In genomic region chr17:81393684-81394376, GRCh38 we compare ENCODE assay signal across 8 cellular contexts. TPM values are rescaled to one million over a fixed set of nuclear protein-coding genes. Genes with fewer than 3 reads are reported as not detected.
DNase-seq lines count a peak whose midpoint lies in the region; ATAC-seq and TF ChIP-seq lines count a peak whose summit lies in the region.

No MANE protein-coding gene starts in this region.

- H3K4me2 ChIP-seq in neural progenitor cell: peak overlapping the region; percentile 97

- TF ChIP-seq CTCF in neural progenitor cell (IDR thresholded peaks at IDR 0.05) (peak; percentile 40), thoracic aorta (IDR thresholded peaks at IDR 0.05) (no peak)

- no peaks in the 10 kb centered on the region for H3K9me3 ChIP-seq in HUES6 (ENCODE audit: control insufficient read depth, insufficient read depth, low read depth, low read length)
- no peaks in the 10 kb centered on the region for H3K9me3 ChIP-seq in neural progenitor cell (ENCODE audit: low read depth)
- H3K9me3 ChIP-seq in thoracic aorta: no peaks in the 10 kb centered on the region

- H3K27ac Mint-ChIP-seq in activated naive CD8-positive, alpha-beta T cell: no peak overlapping the region
- H3K27ac Mint-ChIP-seq in neural progenitor cell: peak overlapping the region; percentile 98

- H3K36me3 ChIP-seq in HUES6 (ENCODE audit: control insufficient read depth, insufficient read depth, low read length) (peaks cover 3% of the 10 kb centered on the region; the same call in 1 of the 2 replicates), neural progenitor cell (no peaks in the 10 kb centered on the region), thoracic aorta (no peaks in the 10 kb centered on the region)

- H3K36me3 Mint-ChIP-seq in activated naive CD8-positive, alpha-beta T cell: no peaks in the 10 kb centered on the region
- peaks cover 3% of the 10 kb centered on the region for H3K36me3 Mint-ChIP-seq in neural progenitor cell

- H3K9me3 Mint-ChIP-seq in activated naive CD8-positive, alpha-beta T cell (ENCODE audit: low read depth): no peaks in the 10 kb centered on the region
- peaks cover under 1% of the 10 kb centered on the region for H3K9me3 Mint-ChIP-seq in neural progenitor cell

- ATAC-seq in thoracic aorta (ENCODE audit: insufficient number of reproducible peaks, low FRiP score, low read depth): peak; percentile 51
- no peak for ATAC-seq in GM19328 (IDR thresholded peaks at IDR 0.05; ENCODE audit: unreplicated experiment)

- peaks cover 22% of the 10 kb centered on the region for H3K27me3 Mint-ChIP-seq in activated naive CD8-positive, alpha-beta T cell
- H3K27me3 Mint-ChIP-seq in neural progenitor cell (ENCODE audit: insufficient read depth, low read depth): peaks cover 7% of the 10 kb centered on the region

- H2AFZ ChIP-seq in neural progenitor cell (replicated peaks): no peak overlapping the region

- peaks cover 22% of the 10 kb centered on the region for H3K4me1 Mint-ChIP-seq in activated naive CD8-positive, alpha-beta T cell (ENCODE audit: low read depth)
- peaks cover 42% of the 10 kb centered on the region for H3K4me1 Mint-ChIP-seq in neural progenitor cell

- peaks cover 77% of the 10 kb centered on the region for H4K20me1 ChIP-seq in neural progenitor cell (ENCODE audit: low read depth)

- H3K79me2 ChIP-seq in neural progenitor cell (ENCODE audit: low read depth): peaks cover 86% of the 10 kb centered on the region

- H3K27ac ChIP-seq in HUES6 (ENCODE audit: low read depth, low read length) (peak overlapping the region; percentile 39; the same call in 1 of the 2 replicates), neural progenitor cell (peak overlapping the region; percentile 99), thoracic aorta (peak overlapping the region; percentile 93 to 96)

- H3K4me1 ChIP-seq in HUES6 (ENCODE audit: control insufficient read depth, insufficient read depth, low read length) (peaks cover 40% of the 10 kb centered on the region), neural progenitor cell (peaks cover 45% of the 10 kb centered on the region), thoracic aorta (ENCODE audit: control insufficient read depth in 1 of 2, low read depth in 2 of 2) (peaks cover 17 to 39% of the 10 kb centered on the region in 2 donors)

- peak; percentile 100 for DNase-seq in DMS 273 (lab: John Stamatoyannopoulos, UW; ENCODE audit: unreplicated experiment)
- peak; percentile 93 for DNase-seq in NOMO-1 treated with dmso at 0.1 percent for 144 hours (lab: John Stamatoyannopoulos, UW; ENCODE audit: unreplicated experiment)
- DNase-seq in glomerular visceral epithelial cell (ENCODE audit: extremely low spot score): peak; percentile 100
- DNase-seq in neural progenitor cell (ENCODE audit: low spot score): peak; percentile 100
- DNase-seq in thoracic aorta (ENCODE audit: low spot score): peak; percentile 100

- H3K27me3 ChIP-seq in HUES6 (ENCODE audit: control insufficient read depth, insufficient read depth, low read length): peaks cover 57% of the 10 kb centered on the region
- H3K27me3 ChIP-seq in neural progenitor cell: peaks cover 35% of the 10 kb centered on the region
- H3K27me3 ChIP-seq in thoracic aorta (replicated peaks; ENCODE audit: insufficient read depth): no peaks in the 10 kb centered on the region

- H3F3A ChIP-seq in neural progenitor cell (ENCODE audit: low read depth): peaks cover 62% of the 10 kb centered on the region

- H3K4me3 Mint-ChIP-seq in activated naive CD8-positive, alpha-beta T cell: peak overlapping the region; percentile 52
- H3K4me3 Mint-ChIP-seq in neural progenitor cell: peak overlapping the region; percentile 97

- H3K4me3 ChIP-seq in HUES6 (ENCODE audit: low read depth, low read length) (peak overlapping the region; percentile 66), neural progenitor cell (peak overlapping the region; percentile 86), thoracic aorta (peak overlapping the region; percentile 92)

- H3K9ac ChIP-seq in HUES6 (ENCODE audit: low read length) (peak overlapping the region; percentile 82), neural progenitor cell (peak overlapping the region; percentile 77)

RNA-seq across cellular contexts. Expression of gene BAHCC1, which starts 1.4 kb away (rescaled TPM):
- 3.4 and 26.3 TPM in 2 replicates for total RNA-seq in neural progenitor cell (ENCODE audit: low replicate concordance)
- total RNA-seq in thoracic aorta: 10 to 100 TPM; 41.2 to 69.6 TPM

Comparison
In these comparisons a context has a peak if more than half of its experiments do, and no peak if none do; other contexts are left out.
1. H3K27ac ChIP-seq: peak in every context shown above with its lines; median percentile 99 in neural progenitor cell; 94 in thoracic aorta; 39 in HUES6.